23 cellular contexts compared by ENCODE assay signal in the genomic region with DNA sequence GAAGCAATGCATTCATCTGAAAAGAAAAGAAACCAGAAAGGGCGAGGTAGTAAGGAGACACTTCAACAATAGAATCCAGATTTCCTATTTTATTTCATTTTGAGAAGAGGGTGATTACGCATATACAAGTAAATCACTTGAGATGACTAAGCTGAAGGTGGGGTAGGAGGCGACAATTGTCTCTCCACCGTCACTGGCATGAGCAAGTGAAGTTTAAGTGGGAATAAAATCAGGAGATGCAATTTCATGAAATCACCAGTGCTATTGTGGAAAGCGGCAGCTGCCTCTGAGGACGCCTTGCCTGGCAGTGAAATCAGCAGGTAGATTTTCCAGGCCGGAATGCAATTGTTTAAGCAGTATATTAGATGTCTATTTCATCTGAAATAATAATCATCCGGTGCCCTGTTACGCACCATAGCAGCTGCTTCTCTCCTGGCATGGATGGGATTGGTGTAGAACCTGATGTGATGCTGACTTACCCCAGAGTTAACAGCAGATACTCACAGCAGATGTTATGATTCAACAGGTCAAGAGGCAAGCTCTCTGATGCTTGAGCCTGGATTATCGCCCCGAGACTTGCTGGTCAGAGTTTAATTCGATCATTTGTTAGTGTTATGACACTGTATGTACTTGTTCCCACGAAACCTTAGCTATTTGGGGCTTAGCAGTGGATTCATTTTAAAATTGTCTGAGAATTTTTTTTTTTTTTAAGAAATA.
DNase-seq lines count a peak whose midpoint lies in the region; ATAC-seq, FAIRE-seq and TF ChIP-seq lines count a peak whose summit lies in the region.
"Had no signal": no experiment of that assay in that cellular context is flagged by ENCODE, and none has a peak within 500 bp of the region (broad histone marks: within the 10 kb centered on the region; RNA-seq: fewer than 3 reads in every experiment).

No MANE protein-coding gene starts in this region.

- H3K9me3 ChIP-seq in pancreas, result no peaks in the 10 kb centered on the region
- H3K9me3 ChIP-seq: ascending aorta, SJSA1, uterus had no signal

- ATAC-seq in pancreas, result no peak

- no peak for TF ChIP-seq POLR2A in GM12891 (IDR thresholded peaks at IDR 0.05; ENCODE audit: low read depth, low read length)

- intact Hi-C loops in pancreas (cut with DNase I), result no loop called here

- FAIRE-seq in GM12891 (lab: Jason Lieb, UNC) (no peak), pancreas (lab: Jason Lieb, UNC) (no peak)

- no peaks in the 10 kb centered on the region for H3K36me3 ChIP-seq in brain microvascular endothelial cell (replicated peaks)
- no peaks in the 10 kb centered on the region for H3K36me3 ChIP-seq in pancreas
- H3K36me3 ChIP-seq: ascending aorta, SJSA1, uterus had no signal

- TF ChIP-seq CTCF in brain microvascular endothelial cell (IDR thresholded peaks at IDR 0.05; ENCODE audit: low read depth, low read length, missing control alignments), result no peak
- no peak for TF ChIP-seq CTCF in pancreas (IDR thresholded peaks at IDR 0.05)

- no peaks in the 10 kb centered on the region for H3K4me1 ChIP-seq in pancreas
- H3K4me1 ChIP-seq: ascending aorta, uterus had no signal

- in situ Hi-C loops in brain microvascular endothelial cell (cut with HindIII; ENCODE audit: low pct_ligation_motif_present, low sequenced_read_pairs), result no loop called here

- H3K27me3 ChIP-seq in brain microvascular endothelial cell (replicated peaks) (no peaks in the 10 kb centered on the region), pancreas (no peaks in the 10 kb centered on the region)
- H3K27me3 ChIP-seq: ascending aorta, SJSA1, uterus had no signal

- 54 to 76% methylated on average over 13 of the region's 13 CpGs for WGBS in pancreas, 2 donors

- H3K4me3 ChIP-seq in brain microvascular endothelial cell (ENCODE audit: low read depth, low read length), result no peak overlapping the region
- no peak overlapping the region for H3K4me3 ChIP-seq in pancreas
- H3K4me3 ChIP-seq: ascending aorta, SJSA1, uterus had no signal

- DNase-seq in NCI-H2081 (lab: John Stamatoyannopoulos, UW) (peak; percentile 5 to 19), NCI-H2081 treated with DMSO at 0.1 percent for 48 hours (lab: John Stamatoyannopoulos, UW) (no peak), NCI-H2196 (lab: John Stamatoyannopoulos, UW; ENCODE audit: unreplicated experiment) (peak; percentile 57), brain microvascular endothelial cell (peak; percentile 22), putamen (ENCODE audit: low spot score) (peak; percentile 58), GM12891 (ENCODE audit: insufficient read length, low spot score) (no peak), iPS-NIHi7 (ENCODE audit: extremely low spot score) (no peak), pancreas (no peak)
- DNase-seq: activated CD4-positive, alpha-beta T cell treated with anti-CD3 and anti-CD28 coated beads for 48 hours; activated CD8-positive, alpha-beta memory T cell treated with anti-CD3 and anti-CD28 coated beads, Interleukin-2, amount 50 U/mL, for 48 hours; activated naive CD4-positive, alpha-beta T cell; CD4-positive, alpha-beta T cell; cortex of kidney; EL; Kasumi-1; kidney glomerular epithelial cell; NCI-H226; stimulated activated CD4-positive, alpha-beta T cell treated with anti-CD3 and anti-CD28 coated beads, Interleukin-1b, Interleukin-23, amount 100 ng/mL, for 48 hours; T-helper 9 cell; uterus had no signal

- H3K27ac ChIP-seq in brain microvascular endothelial cell, result no peak overlapping the region
- no peak overlapping the region for H3K27ac ChIP-seq in pancreas
- H3K27ac ChIP-seq: ascending aorta, epithelial cell of prostate, SJSA1, uterus had no signal

TF ChIP-seq in GM12891, 5 proteins besides CTCF, POLR2A, EP300 and RAD21:
- no peak for TF ChIP-seq POU2F2 (IDR thresholded peaks at IDR 0.05; ENCODE audit: low read depth, low read length)
- no peak for TF ChIP-seq SPI1 (IDR thresholded peaks at IDR 0.05; ENCODE audit: low read depth, low read length)
- TF ChIP-seq TAF1 (IDR thresholded peaks at IDR 0.05; ENCODE audit: low read depth, low read length), result no peak
- TF ChIP-seq PAX5 (IDR thresholded peaks at IDR 0.05; ENCODE audit: insufficient read depth, low read length, severe bottlenecking), result no peak
- no peak for TF ChIP-seq POLR2AphosphoS5 (IDR thresholded peaks at IDR 0.05; ENCODE audit: low read depth, low read length)

Comparison
In these comparisons a context has a peak if more than half of its experiments do, and no peak if none do; other contexts are left out.
1. DNase-seq: peak in NCI-H2081 (2 of 2), NCI-H2196 (single experiment), brain microvascular endothelial cell (single experiment) and putamen (single experiment); none in NCI-H2081 treated with DMSO at 0.1 percent for 48 hours (single experiment), GM12891 (single experiment), iPS-NIHi7 (single experiment) and pancreas (0 of 6).